ENCODE assay signal across 2 cellular contexts in the genomic region with DNA sequence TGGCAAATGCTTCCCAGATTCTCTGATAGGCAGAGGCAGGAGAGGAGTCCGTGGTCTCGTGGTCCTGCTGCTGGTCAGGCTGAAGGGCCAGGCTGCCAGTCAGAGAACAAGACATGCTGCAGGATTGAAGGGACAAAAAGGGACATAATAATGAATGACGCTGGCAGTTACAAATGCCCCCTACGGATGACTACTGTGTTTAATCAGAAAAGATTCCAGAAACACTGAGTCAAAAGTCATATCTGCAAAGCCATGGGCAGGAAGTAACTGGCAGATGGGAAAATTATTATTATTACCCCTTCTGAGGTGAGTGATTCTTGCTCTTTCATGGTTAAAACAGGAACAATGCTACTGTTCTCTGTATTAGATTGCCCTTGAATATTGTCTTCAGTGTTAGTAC.
A peak's percentile ranks its signal among the peaks of the same experiment; 100 is the strongest.
TF ChIP-seq lines count a peak whose summit lies in the region.

No MANE protein-coding gene starts in this region.

TF ChIP-seq in IMR-90, 13 proteins besides CTCF, POLR2A, EP300 and RAD21:
- TF ChIP-seq CEBPB (IDR thresholded peaks at IDR 0.05; ENCODE audit: low read depth, low read length) (no peak), RCOR1 (IDR thresholded peaks at IDR 0.05; ENCODE audit: insufficient replicate concordance, low read length) (no peak), USF2 (IDR thresholded peaks at IDR 0.05; ENCODE audit: low read depth, low read length) (no peak), CHD1 (IDR thresholded peaks at IDR 0.05; ENCODE audit: low read depth, low read length) (no peak), SMC3 (IDR thresholded peaks at IDR 0.05; ENCODE audit: low read depth, low read length) (no peak), MAZ (IDR thresholded peaks at IDR 0.05; ENCODE audit: borderline replicate concordance, low read depth, low read length) (no peak), NFE2L2 (IDR thresholded peaks at IDR 0.05; ENCODE audit: low read depth, low read length) (no peak), MAFK (IDR thresholded peaks at IDR 0.05; ENCODE audit: low read depth, low read length) (no peak), MXI1 (IDR thresholded peaks at IDR 0.05; ENCODE audit: borderline replicate concordance, low read depth, low read length) (no peak), FOS (IDR thresholded peaks at IDR 0.05; ENCODE audit: low read depth, low read length) (no peak), ELK1 (IDR thresholded peaks at IDR 0.05; ENCODE audit: borderline replicate concordance, low read depth, low read length) (no peak), BHLHE40 (IDR thresholded peaks at IDR 0.05; ENCODE audit: low read depth, low read length) (no peak), RFX5 (IDR thresholded peaks at IDR 0.05; ENCODE audit: low read depth, low read length) (no peak)
TF ChIP-seq in IMR-90: peak in this region for 0.

TF ChIP-seq in GM12878, 131 proteins besides CTCF, POLR2A, EP300 and RAD21:
- TF ChIP-seq JUNB (IDR thresholded peaks at IDR 0.05) (0 out of 2 replicates have a peak, but pooled peaks have one; percentile 7), CBFB (IDR thresholded peaks at IDR 0.05; ENCODE audit: low read depth) (no peak), HSF1 (IDR thresholded peaks at IDR 0.05; ENCODE audit: low read depth, low read length) (no peak), ASH2L (IDR thresholded peaks at IDR 0.05; ENCODE audit: borderline replicate concordance, low read depth) (no peak), ZZZ3 (IDR thresholded peaks at IDR 0.05; ENCODE audit: control insufficient read depth, insufficient read length, low read depth) (no peak)
